8 cellular contexts compared by ENCODE assay signal in the genomic region with DNA sequence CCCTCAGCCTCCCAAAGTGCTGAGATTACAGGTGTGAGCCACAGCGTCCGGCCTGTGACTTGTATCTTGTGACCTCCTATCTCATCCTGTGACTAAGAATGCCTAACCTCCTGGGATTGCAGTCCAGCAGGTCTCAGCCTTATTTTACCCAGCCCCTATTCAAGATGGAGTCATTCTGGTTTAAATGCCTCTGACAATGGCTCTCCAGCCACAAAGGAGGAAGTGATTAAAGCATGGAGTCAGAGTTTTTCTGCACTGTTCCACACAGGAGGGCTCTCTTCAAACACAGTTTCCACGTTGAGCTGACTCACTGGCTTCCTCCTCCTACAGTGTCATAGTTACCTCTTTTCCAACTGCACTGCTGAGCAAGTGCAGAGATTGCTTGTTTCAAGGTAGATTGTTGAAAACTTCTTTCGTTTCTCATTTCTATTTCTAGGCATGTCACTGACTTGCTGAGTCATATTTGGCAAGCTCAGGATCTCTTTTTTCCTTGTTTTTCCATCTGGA. TPM values are rescaled to one million over a fixed set of nuclear protein-coding genes. Genes with fewer than 3 reads are reported as not detected.
DNase-seq lines count a peak whose midpoint lies in the region; ATAC-seq, FAIRE-seq and TF ChIP-seq lines count a peak whose summit lies in the region.

No MANE protein-coding gene starts in this region.

- no peaks in the 10 kb centered on the region for H3K36me3 ChIP-seq in GM23248 (ENCODE audit: low read depth)
- H3K36me3 ChIP-seq in bronchial epithelial cell (ENCODE audit: control insufficient read depth, insufficient read depth, low read length), result no peaks in the 10 kb centered on the region
- no peaks in the 10 kb centered on the region for H3K36me3 ChIP-seq in testis (ENCODE audit: low read depth, missing control alignments)
- no peaks in the 10 kb centered on the region for H3K36me3 ChIP-seq in aorta (ENCODE audit: control insufficient read depth in 1 of 2, insufficient read depth in 2 of 2, low read length in 1 of 2)

- 7 to 12% methylated on average over 4 of the region's 4 CpGs for WGBS in GM23248 (ENCODE audit: low coverage in 1 of 2, low lambda C conversion rate in 2 of 2, missing lambda C conversion rate in 2 of 2), 2 experiments
- 61 to 69% methylated on average over 4 of the region's 4 CpGs for WGBS in testis, 2 donors
- WGBS in aorta, 2 donors, result 48 to 50% methylated on average over 4 of the region's 4 CpGs

- H3K9me2 ChIP-seq in GM23248 (ENCODE audit: insufficient read depth), result no peaks in the 10 kb centered on the region

- H3K9me3 Mint-ChIP-seq in natural killer cell treated with Interleukin-12 subunit alpha and Interleukin-12 subunit beta and Interleukin-15 and Interleukin-18, amount 100 ng/mL, for 72 hours, result no peaks in the 10 kb centered on the region

- peak overlapping the region; percentile 37; the same call in 1 of the 2 replicates for H3K9ac ChIP-seq in GM23248

- H3K79me2 ChIP-seq in GM23248 (ENCODE audit: insufficient read depth), result no peaks in the 10 kb centered on the region

- peak; percentile 61 for DNase-seq in DMS53 (lab: John Stamatoyannopoulos, UW)
- peak; percentile 89 for DNase-seq in GM23248
- DNase-seq in RKO (ENCODE audit: low spot score), result peak; percentile 99
- DNase-seq in bronchial epithelial cell (ENCODE audit: low read depth), result peak; percentile 99
- DNase-seq in natural killer cell treated with Interleukin-12 subunit alpha and Interleukin-12 subunit beta and Interleukin-15 and Interleukin-18, amount 100 ng/mL, for 72 hours (ENCODE audit: low spot score), result no peak
- no peak for DNase-seq in D341Med (ENCODE audit: low spot score)
- no peak for DNase-seq in testis
- no peak for DNase-seq in aorta

- peaks cover 6% of the 10 kb centered on the region for H3F3A ChIP-seq in GM23248 (ENCODE audit: insufficient read depth)

- H3K27me3 ChIP-seq in GM23248 (replicated peaks; ENCODE audit: insufficient read depth), result no peaks in the 10 kb centered on the region
- no peaks in the 10 kb centered on the region for H3K27me3 ChIP-seq in bronchial epithelial cell (ENCODE audit: control insufficient read depth, insufficient read depth, low read length)
- no peaks in the 10 kb centered on the region for H3K27me3 ChIP-seq in testis
- no peaks in the 10 kb centered on the region for H3K27me3 ChIP-seq in aorta (ENCODE audit: control insufficient read depth in 1 of 2, insufficient read depth in 2 of 2, low read length in 1 of 2)

- in situ Hi-C loops in GM23248 (cut with MboI), result no loop called here

- H3K27ac ChIP-seq in GM23248 (peak overlapping the region; percentile 71), testis (no peak overlapping the region), aorta (ENCODE audit: low read depth in 1 of 2, low read length in 2 of 2) (no peak overlapping the region)

- H3K36me3 Mint-ChIP-seq in natural killer cell treated with Interleukin-12 subunit alpha and Interleukin-12 subunit beta and Interleukin-15 and Interleukin-18, amount 100 ng/mL, for 72 hours, result no peaks in the 10 kb centered on the region

- H3K4me3 ChIP-seq in GM23248 (peak overlapping the region; percentile 15; the same call in 1 of the 2 replicates), bronchial epithelial cell (ENCODE audit: low read depth, low read length) (no peak overlapping the region), testis (no peak overlapping the region), aorta (ENCODE audit: low read length in 2 of 2) (no peak overlapping the region)

- H3K27ac Mint-ChIP-seq in natural killer cell treated with Interleukin-12 subunit alpha and Interleukin-12 subunit beta and Interleukin-15 and Interleukin-18, amount 100 ng/mL, for 72 hours, result no peak overlapping the region

- peak overlapping the region; percentile 23 for H3K4me2 ChIP-seq in GM23248 (ENCODE audit: unreplicated experiment)

- H3K4me1 ChIP-seq in GM23248 (ENCODE audit: insufficient read depth), result peaks cover 10% of the 10 kb centered on the region; the same call in 1 of the 2 replicates
- no peaks in the 10 kb centered on the region for H3K4me1 ChIP-seq in testis
- no peaks in the 10 kb centered on the region for H3K4me1 ChIP-seq in aorta (ENCODE audit: control insufficient read depth in 1 of 2, insufficient read depth in 2 of 2, low read length in 2 of 2)

- peak overlapping the region; percentile 57 for H2AFZ ChIP-seq in GM23248

- intact Hi-C loops in testis (cut with DNase I; ENCODE audit: low total_unique reads) (no loop called here), aorta (cut with DNase I) (no loop called here)

- H3K4me3 Mint-ChIP-seq in natural killer cell treated with Interleukin-12 subunit alpha and Interleukin-12 subunit beta and Interleukin-15 and Interleukin-18, amount 100 ng/mL, for 72 hours, result no peak overlapping the region

- ATAC-seq in natural killer cell treated with Interleukin-12 subunit alpha and Interleukin-12 subunit beta and Interleukin-15 and Interleukin-18, amount 100 ng/mL, for 72 hours, result peak; percentile 74 to 75
- no peak for ATAC-seq in aorta (ENCODE audit: low FRiP score)

- H4K20me1 ChIP-seq in GM23248 (ENCODE audit: insufficient read depth), result no peaks in the 10 kb centered on the region

- peaks cover 0 to 7% of the 10 kb centered on the region in 2 donors for H3K27me3 Mint-ChIP-seq in natural killer cell treated with Interleukin-12 subunit alpha and Interleukin-12 subunit beta and Interleukin-15 and Interleukin-18, amount 100 ng/mL, for 72 hours

- no peak for TF ChIP-seq CTCF in bronchial epithelial cell (IDR thresholded peaks at IDR 0.05; ENCODE audit: insufficient read depth, low read length, severe bottlenecking)
- TF ChIP-seq CTCF in testis (IDR thresholded peaks at IDR 0.05), result no peak

- no peaks in the 10 kb centered on the region for H3K9me3 ChIP-seq in GM23248 (ENCODE audit: low read depth)
- H3K9me3 ChIP-seq in testis, result no peaks in the 10 kb centered on the region
- no peaks in the 10 kb centered on the region for H3K9me3 ChIP-seq in aorta (ENCODE audit: control insufficient read depth, low read length)

- TF ChIP-seq POLR2A in testis (IDR thresholded peaks at IDR 0.05), result no peak

- no peak for FAIRE-seq in bronchial epithelial cell (lab: Jason Lieb, UNC)

- H3K4me1 Mint-ChIP-seq in natural killer cell treated with Interleukin-12 subunit alpha and Interleukin-12 subunit beta and Interleukin-15 and Interleukin-18, amount 100 ng/mL, for 72 hours (ENCODE audit: low read depth in 2 of 2), result peaks cover 4 to 11% of the 10 kb centered on the region in 2 donors

RNA-seq across cellular contexts. Expression of a gene that starts 29.3 kb away (rescaled TPM):
- 56.3 and 69.3 TPM in 2 replicates for total RNA-seq in GM23248 (2014; rRNA removed; shearing (Covaris generic))
- polyA plus RNA-seq in GM23248 (2016; fragmentation: Nextera tagmentation; extraction: Ambion mirVana), result 63.7 and 67.0 TPM in 2 replicates
- 38.2 and 50.8 TPM in 2 replicates for total RNA-seq in bronchial epithelial cell
- 10 to 100 TPM; 54.6 to 69.5 TPM for total RNA-seq in natural killer cell treated with Interleukin-12 subunit alpha and Interleukin-12 subunit beta and Interleukin-15 and Interleukin-18, amount 100 ng/mL, for 72 hours
- total RNA-seq in testis, result 10 to 100 TPM; 93.1 to 99.6 TPM
- 74.6 TPM for polyA plus RNA-seq in testis (ENCODE audit: insufficient read depth, low read depth, low replicate concordance)
- total RNA-seq in aorta, result 10 to 100 TPM; 54.8 to 73.5 TPM
- polyA plus RNA-seq in aorta, result 10 to 100 TPM in 1 of 2 donors, 1 to 10 TPM in 1; 7.9 to 44.1 TPM

Comparison
In these comparisons a context has a peak if more than half of its experiments do, and no peak if none do; other contexts are left out.
1. DNase-seq: peak in DMS53 (single experiment), GM23248 (single experiment), RKO (single experiment) and bronchial epithelial cell (single experiment); none in natural killer cell treated with Interleukin-12 subunit alpha and Interleukin-12 subunit beta and Interleukin-15 and Interleukin-18, amount 100 ng/mL, for 72 hours (single experiment), D341Med (single experiment), testis (single experiment) and aorta (0 of 2).